1 cellular context compared by ENCODE assay signal in genomic region chrX:48597353-48598264, GRCh38.
A peak's percentile ranks its signal among the peaks of the same experiment; 100 is the strongest.
TF ChIP-seq lines count a peak whose summit lies in the region.

Gene WDR13, plus strand, starts transcription at chrX:48597492. Its CDS starts 505 bp downstream, at chrX:48597997.

TF ChIP-seq in A549, 52 proteins besides CTCF, POLR2A, EP300 and RAD21 (continued from another document):
- TF ChIP-seq CHD2 (IDR thresholded peaks at IDR 0.05; ENCODE audit: low read length, partially characterized antibody) (no peak), TFCP2L1 (CRISPR knock-in tag; IDR thresholded peaks at IDR 0.05) (peak; percentile 85), JUNB (IDR thresholded peaks at IDR 0.05) (no peak), MAZ (IDR thresholded peaks at IDR 0.05; ENCODE audit: borderline replicate concordance, low read depth, low read length) (no peak), SREBF2 (IDR thresholded peaks at IDR 0.05) (no peak), PHF8 (IDR thresholded peaks at IDR 0.05; ENCODE audit: borderline replicate concordance, low read depth) (peak; percentile 42; the same call in 1 of the 2 replicates), ZSCAN20 (CRISPR knock-in tag; IDR thresholded peaks at IDR 0.05) (no peak), MYC (IDR thresholded peaks at IDR 0.05; ENCODE audit: borderline replicate concordance, low read length) (peak; percentile 81), TP53 (CRISPR knock-in tag; IDR thresholded peaks at IDR 0.05) (peak; percentile 72; the same call in 1 of the 2 replicates), MAX (IDR thresholded peaks at IDR 0.05) (peak; percentile 63), HDAC2 (IDR thresholded peaks at IDR 0.05) (no peak), BHLHE40 (IDR thresholded peaks at IDR 0.05; ENCODE audit: low read depth, low read length) (no peak), RNF2 (IDR thresholded peaks at IDR 0.05; ENCODE audit: borderline replicate concordance, low read depth) (no peak), CHD4 (IDR thresholded peaks at IDR 0.05; ENCODE audit: borderline replicate concordance) (no peak), HEYL (CRISPR knock-in tag; IDR thresholded peaks at IDR 0.05) (no peak), CBX2 (IDR thresholded peaks at IDR 0.05; ENCODE audit: borderline replicate concordance, low read depth) (no peak), ZC3H11A (IDR thresholded peaks at IDR 0.05) (no peak), NR3C1 (IDR thresholded peaks at IDR 0.05) (no peak), HOXB13 (CRISPR knock-in tag; IDR thresholded peaks at IDR 0.05; ENCODE audit: low read depth) (no peak), CEBPB (IDR thresholded peaks at IDR 0.05) (no peak), JUN (IDR thresholded peaks at IDR 0.05) (peak; percentile 82 to 89), EHF (CRISPR knock-in tag; IDR thresholded peaks at IDR 0.05) (no peak), ZFP36 (IDR thresholded peaks at IDR 0.05; ENCODE audit: borderline replicate concordance, partially characterized antibody) (no peak), HMGXB4 (CRISPR knock-in tag; IDR thresholded peaks at IDR 0.05; ENCODE audit: borderline replicate concordance) (no peak), REST (IDR thresholded peaks at IDR 0.05) (no peak), BCL3 (IDR thresholded peaks at IDR 0.05) (peak; percentile 65), E2F6 (IDR thresholded peaks at IDR 0.05; ENCODE audit: borderline replicate concordance, low read depth) (no peak), CBX8 (IDR thresholded peaks at IDR 0.05) (no peak), SMC3 (IDR thresholded peaks at IDR 0.05) (no peak), ZNF302 (CRISPR knock-in tag; IDR thresholded peaks at IDR 0.05) (no peak), RFX5 (IDR thresholded peaks at IDR 0.05) (no peak), HOXB5 (CRISPR knock-in tag; IDR thresholded peaks at IDR 0.05) (0 out of 2 replicates have a peak, but pooled peaks have one; percentile 36), KDM1A (IDR thresholded peaks at IDR 0.05; ENCODE audit: low read depth) (no peak), RARB (CRISPR knock-in tag; IDR thresholded peaks at IDR 0.05) (no peak), RCOR1 (IDR thresholded peaks at IDR 0.05; ENCODE audit: low read depth, low read length) (no peak), NFE2L2 (conservative IDR thresholded peaks at IDR 0.05; ENCODE audit: low read length) (no peak), NPAS2 (CRISPR knock-in tag; IDR thresholded peaks at IDR 0.05; ENCODE audit: borderline replicate concordance) (no peak), POLR2AphosphoS2 (conservative IDR thresholded peaks at IDR 0.05; ENCODE audit: low read length) (no peak), FOXS1 (CRISPR knock-in tag; IDR thresholded peaks at IDR 0.05) (no peak), PBX3 (IDR thresholded peaks at IDR 0.05) (no peak)
